Comparison of ENCODE assay signal across 22 cellular contexts in genomic region chr3:46168583-46168982, GRCh38. TPM values are rescaled to one million over a fixed set of nuclear protein-coding genes. Genes with fewer than 3 reads are reported as not detected.
A peak's percentile ranks its signal among the peaks of the same experiment; 100 is the strongest.
DNase-seq lines count a peak whose midpoint lies in the region; FAIRE-seq and TF ChIP-seq lines count a peak whose summit lies in the region.
"Had no signal": no experiment of that assay in that cellular context is flagged by ENCODE, and none has a peak within 500 bp of the region (broad histone marks: within the 10 kb centered on the region; RNA-seq: fewer than 3 reads in every experiment).

No MANE protein-coding gene starts in this region.

- POLR2A ChIA-PET in AG04449 (lab: Yijun Ruan, JAX), result no interaction called here

- H3K4me2 ChIP-seq in keratinocyte (ENCODE audit: control insufficient read depth, extremely low read depth, insufficient read depth, low read depth, low read length), result no peak overlapping the region
- H3K4me2 ChIP-seq: KMS-11, SK-N-SH had no signal

- CTCF ChIA-PET in AG04449 (lab: Yijun Ruan, JAX), result no interaction called here

- no peaks in the 10 kb centered on the region for H3K36me3 ChIP-seq in keratinocyte (ENCODE audit: control insufficient read depth in 2 of 2, extremely low read depth in 1 of 2, insufficient read depth in 2 of 2, low read length in 2 of 2)
- H3K36me3 ChIP-seq: Peyer's patch had no signal

- TF ChIP-seq CTCF in AG04449 (IDR thresholded peaks at IDR 0.05; ENCODE audit: insufficient read depth, low read length, missing control alignments) (no peak), choroid plexus epithelial cell (conservative IDR thresholded peaks at IDR 0.05; ENCODE audit: low read depth, low read length) (no peak), keratinocyte (optimal IDR thresholded peaks at IDR 0.05 in 1 of 3, IDR thresholded peaks at IDR 0.05 in 1 of 3, conservative IDR thresholded peaks at IDR 0.05 in 1 of 3; ENCODE audit: extremely low read depth in 1 of 3, insufficient read depth in 2 of 3, low read length in 3 of 3) (no peak)

- H3K27me3 ChIP-seq in keratinocyte (ENCODE audit: control insufficient read depth, extremely low read depth, insufficient read depth, low read length), result no peaks in the 10 kb centered on the region
- H3K27me3 ChIP-seq: Peyer's patch had no signal

- no peaks in the 10 kb centered on the region for H3K9me1 ChIP-seq in keratinocyte (ENCODE audit: control insufficient read depth, extremely low read depth, insufficient read depth, low read length)

- H3K9ac ChIP-seq in keratinocyte (ENCODE audit: control insufficient read depth, extremely low read depth, insufficient read depth, low read length), result no peak overlapping the region
- H3K9ac ChIP-seq: KMS-11, SK-N-SH had no signal

- FAIRE-seq in keratinocyte (lab: Jason Lieb, UNC), result peak; percentile 57
- FAIRE-seq: GM12891 had no signal

- no peak overlapping the region for H3K27ac ChIP-seq in keratinocyte (ENCODE audit: control insufficient read depth, insufficient read depth, low read length)
- H3K27ac ChIP-seq: 22Rv1, KMS-11, Peyer's patch had no signal

- peaks cover 7% of the 10 kb centered on the region for H3K4me1 ChIP-seq in keratinocyte (ENCODE audit: control insufficient read depth, extremely low read depth, insufficient read depth, low read length)
- H3K4me1 ChIP-seq: Peyer's patch had no signal

- H3K79me2 ChIP-seq in keratinocyte (ENCODE audit: control insufficient read depth, insufficient read depth, low read length), result no peaks in the 10 kb centered on the region

- H4K20me1 ChIP-seq in keratinocyte (ENCODE audit: control insufficient read depth, extremely low read depth, insufficient read depth, low read length), result no peaks in the 10 kb centered on the region

- DNase-seq in AG04449 (ENCODE audit: low read depth, low spot score) (peak; percentile 9), HCEC 1CT (peak; percentile 66), choroid plexus epithelial cell (ENCODE audit: low read depth) (peak; percentile 34), keratinocyte (ENCODE audit: low read depth, low spot score) (no peak), AG08396 (ENCODE audit: low spot score) (no peak), AG08395 (ENCODE audit: low spot score) (no peak), hypothalamus (lab: John Stamatoyannopoulos, UW) (no peak), dermis blood vessel endothelial cell (no peak)
- DNase-seq: AML-193, HFFc6, MM.1S, NCI-H1092 treated with DMSO at 0.1 percent for 48 hours, NCI-H1694, NCI-H2107, NCI-H226, NCI-H524 treated with DMSO at 0.1 percent for 48 hours, Peyer's patch, Right ventricle myocardium superior, SK-N-SH had no signal

- dilution Hi-C loops in keratinocyte (cut with MboI; ENCODE audit: extremely low pct_ligation_motif_present, low sequenced_read_pairs), result no loop called here

- H2AFZ ChIP-seq in keratinocyte (ENCODE audit: control insufficient read depth, low read length), result no peak overlapping the region

- no peak overlapping the region for H3K4me3 ChIP-seq in AG04449 (ENCODE audit: low read depth, low read length)
- no peak overlapping the region for H3K4me3 ChIP-seq in choroid plexus epithelial cell (ENCODE audit: low read depth, low read length)
- H3K4me3 ChIP-seq in keratinocyte (ENCODE audit: control insufficient read depth in 2 of 3, extremely low read depth in 1 of 3, insufficient read depth in 2 of 3, low read depth in 1 of 3, low read length in 3 of 3), result no peak overlapping the region
- H3K4me3 ChIP-seq: Peyer's patch had no signal

- no peaks in the 10 kb centered on the region for H3K9me3 ChIP-seq in keratinocyte (ENCODE audit: control insufficient read depth, low read depth, low read length)
- H3K9me3 ChIP-seq: Peyer's patch, SK-N-SH had no signal

RNA-seq across cellular contexts. Expression of gene CCR1, which starts 39.5 kb away (rescaled TPM):
- 0.03 TPM in 1 of 3 replicates, not detected in the others for polyA plus RNA-seq in keratinocyte
- not detected for polyA plus RNA-seq in keratinocyte (2011; ENCODE audit: low read depth)
- not detected in 2 replicates for polyA plus RNA-seq in keratinocyte (2011; cell fraction: cytosol; rRNA removed)
- polyA plus RNA-seq in keratinocyte (2011; cell fraction: nucleus; rRNA removed), result not detected in 2 replicates
- polyA plus RNA-seq in keratinocyte (2012; ENCODE audit: low replicate concordance), result not detected in 2 replicates
- polyA minus RNA-seq in keratinocyte, result not detected in 3 replicates
- not detected for polyA minus RNA-seq in keratinocyte (2011; cell fraction: cytosol; rRNA and poly(A)+ RNA removed)
- polyA minus RNA-seq in keratinocyte (2011; cell fraction: nucleus; rRNA and poly(A)+ RNA removed), result not detected in 2 replicates
- not detected in 2 replicates for total RNA-seq in dermis blood vessel endothelial cell
- total RNA-seq: HFFc6 had no signal
- polyA plus RNA-seq: SK-N-SH had no signal

Comparison
In these comparisons a context has a peak if more than half of its experiments do, and no peak if none do; other contexts are left out.
1. DNase-seq: peak in AG04449 (single experiment), HCEC 1CT (single experiment) and choroid plexus epithelial cell (single experiment); none in keratinocyte (single experiment), AG08396 (single experiment), AG08395 (single experiment), hypothalamus (0 of 51) and dermis blood vessel endothelial cell (single experiment).